Comparison of ENCODE assay signal across 8 cellular contexts in genomic region chr19:42220751-42221097, GRCh38. TPM values are rescaled to one million over a fixed set of nuclear protein-coding genes. Genes with fewer than 3 reads are reported as not detected.
DNase-seq lines count a peak whose midpoint lies in the region; ATAC-seq and TF ChIP-seq lines count a peak whose summit lies in the region.

No MANE protein-coding gene starts in this region.

- H4K91ac ChIP-seq in trophoblast cell (ENCODE audit: low read depth, low read length): no peak overlapping the region

- H3K4me2 ChIP-seq in trophoblast cell (ENCODE audit: low read length): peak overlapping the region; percentile 98

- H3K27ac Mint-ChIP-seq in Calu3 (ENCODE audit: unreplicated experiment): peak overlapping the region; percentile 88

- H2BK5ac ChIP-seq in trophoblast cell (ENCODE audit: low read depth, low read length, poor library complexity): peak overlapping the region; percentile 71

- H3K36me3 Mint-ChIP-seq in Calu3 (ENCODE audit: insufficient read depth, unreplicated experiment): peaks cover 62% of the 10 kb centered on the region

- peak overlapping the region; percentile 88 for H3K9ac ChIP-seq in trophoblast cell (ENCODE audit: low read length)

- H3K4me1 ChIP-seq in SJSA1 (replicated peaks) (peaks cover 25% of the 10 kb centered on the region), trophoblast cell (ENCODE audit: control insufficient read depth in 1 of 2, insufficient read depth in 2 of 2, low read length in 2 of 2) (peaks cover 8 to 19% of the 10 kb centered on the region in 2 experiments)

- H3K4me3 ChIP-seq in SJSA1 (peak overlapping the region; percentile 62), fibroblast of mammary gland (ENCODE audit: control insufficient read depth, low read depth, low read length) (peak overlapping the region; percentile 97), trophoblast cell (ENCODE audit: low read depth, low read length) (peak overlapping the region; percentile 90)

- H3K18ac ChIP-seq in trophoblast cell (ENCODE audit: low read length): peak overlapping the region; percentile 76

- H3K36me3 ChIP-seq in SJSA1: peaks cover 30% of the 10 kb centered on the region
- H3K36me3 ChIP-seq in trophoblast cell (ENCODE audit: control insufficient read depth in 1 of 2, insufficient read depth in 2 of 2, low read length in 2 of 2): peaks cover 19 to 22% of the 10 kb centered on the region in 2 experiments

- no peak overlapping the region for H2AFZ ChIP-seq in trophoblast cell (ENCODE audit: insufficient read depth, low read length, poor library complexity)

- no peaks in the 10 kb centered on the region for H3K27me3 ChIP-seq in SJSA1 (replicated peaks)
- H3K27me3 ChIP-seq in trophoblast cell (ENCODE audit: insufficient read depth, low read length): no peaks in the 10 kb centered on the region

- no peak overlapping the region for H2BK120ac ChIP-seq in trophoblast cell (ENCODE audit: insufficient read depth, low read length, poor library complexity)

- H3K23ac ChIP-seq in trophoblast cell (ENCODE audit: low read length): no peak overlapping the region

- DNase-seq in Calu3 (no peak), SJSA1 (ENCODE audit: low read depth in 1 of 2, low spot score in 2 of 2) (no peak), fibroblast of mammary gland (ENCODE audit: low read depth) (no peak), trophoblast cell (no peak), GOT3 (lab: John Stamatoyannopoulos, UW) (no peak), cerebellar cortex (ENCODE audit: low spot score) (no peak), NCI-H1436 treated with DMSO at 0.1 percent for 48 hours (lab: John Stamatoyannopoulos, UW) (no peak)

- H3K27ac ChIP-seq in SJSA1 (peak overlapping the region; percentile 37), trophoblast cell (ENCODE audit: low read depth, low read length) (peak overlapping the region; percentile 83)

- H3K79me2 ChIP-seq in trophoblast cell (ENCODE audit: control insufficient read depth, insufficient read depth, low read length, poor library complexity): peaks cover 20% of the 10 kb centered on the region

- ATAC-seq in HG02884 (IDR thresholded peaks at IDR 0.05; ENCODE audit: unreplicated experiment): no peak

- no peak overlapping the region for H2BK12ac ChIP-seq in trophoblast cell (ENCODE audit: low read length)

- intact Hi-C loops in Calu3 (cut with micrococcal nuclease; ENCODE audit: unreplicated experiment): no loop called here

- H3K4me1 Mint-ChIP-seq in Calu3 (ENCODE audit: low read depth, unreplicated experiment): peaks cover 24% of the 10 kb centered on the region

- BruUV-seq in Calu3 (replicated peaks; lab: Mats Ljungman, UMichigan): no TSS peak

- H3K79me1 ChIP-seq in trophoblast cell (ENCODE audit: low read length): peaks cover 20% of the 10 kb centered on the region

- H3K14ac ChIP-seq in trophoblast cell (ENCODE audit: low read length): peak overlapping the region; percentile 64

- TF ChIP-seq CTCF in Calu3 (IDR thresholded peaks at IDR 0.05; ENCODE audit: unreplicated experiment) (no peak), fibroblast of mammary gland (conservative IDR thresholded peaks at IDR 0.05; ENCODE audit: control insufficient read depth, insufficient read depth, low read depth, low read length) (no peak)

- peak overlapping the region; percentile 78 for H2AK5ac ChIP-seq in trophoblast cell (ENCODE audit: low read length)

- no peaks in the 10 kb centered on the region for H3K27me3 Mint-ChIP-seq in Calu3 (ENCODE audit: unreplicated experiment)

- H4K8ac ChIP-seq in trophoblast cell (ENCODE audit: low read depth, low read length): peak overlapping the region; percentile 88

- peak overlapping the region; percentile 94 for H3K4ac ChIP-seq in trophoblast cell (ENCODE audit: low read depth, low read length)

- H3K9me3 ChIP-seq in SJSA1 (replicated peaks) (no peaks in the 10 kb centered on the region), trophoblast cell (ENCODE audit: insufficient read depth, low read depth, low read length) (no peaks in the 10 kb centered on the region)

- WGBS in trophoblast cell (ENCODE audit: extremely low coverage, insufficient coverage, insufficient read length): no CpG with 5 or more reads among the region's 6 CpGs

- peak overlapping the region; percentile 95 for H3K4me3 Mint-ChIP-seq in Calu3 (ENCODE audit: low read depth, unreplicated experiment)

- no peak overlapping the region for H4K12ac ChIP-seq in trophoblast cell (ENCODE audit: low read depth, low read length)

- H3K9me3 Mint-ChIP-seq in Calu3 (ENCODE audit: low read depth, unreplicated experiment): no peaks in the 10 kb centered on the region

- CTCF ChIA-PET in Calu3 (lab: Charles Lee): interaction anchor here (0.5 kb wide), 1 partner anchor 10 kb away, joined by 4 read pairs; no protein-coding TSS in a partner anchor

RNA-seq across cellular contexts. Expression of gene ZNF526, which starts 0.6 kb away (rescaled TPM):
- 25.4 and 32.3 TPM in 2 replicates for total RNA-seq in Calu3 (2022)
- 5.0 and 10.5 TPM in 2 replicates for total RNA-seq in SJSA1 (2014; rRNA removed; shearing (Covaris generic))
- 6.7 and 6.9 TPM in 2 replicates for polyA plus RNA-seq in trophoblast cell (2013)

RNA-seq across cellular contexts. Expression of gene DEDD2, which starts 3.2 kb away (rescaled TPM):
- total RNA-seq in Calu3 (2022): 67.5 and 78.3 TPM in 2 replicates
- 15.9 and 16.9 TPM in 2 replicates for total RNA-seq in SJSA1 (2014; rRNA removed; shearing (Covaris generic))
- 44.2 and 47.8 TPM in 2 replicates for polyA plus RNA-seq in trophoblast cell (2013)

RNA-seq across cellular contexts. Expression of gene GSK3A, which starts 21.7 kb away (rescaled TPM):
- total RNA-seq in Calu3 (2022): 58.8 and 60.6 TPM in 2 replicates
- total RNA-seq in SJSA1 (2014; rRNA removed; shearing (Covaris generic)): 23.2 and 26.7 TPM in 2 replicates
- polyA plus RNA-seq in trophoblast cell (2013): 77.6 and 78.9 TPM in 2 replicates

RNA-seq across cellular contexts. Expression of gene ERF, which starts 34.2 kb away (rescaled TPM):
- total RNA-seq in Calu3 (2022): 100 and 124 TPM in 2 replicates
- total RNA-seq in SJSA1 (2014; rRNA removed; shearing (Covaris generic)): 11.0 and 32.6 TPM in 2 replicates
- 49.3 and 50.2 TPM in 2 replicates for polyA plus RNA-seq in trophoblast cell (2013)

RNA-seq across cellular contexts. Expression of gene CIC, which starts 48.3 kb away (rescaled TPM):
- total RNA-seq in Calu3 (2022): 72.6 and 75.5 TPM in 2 replicates
- 13.0 and 21.5 TPM in 2 replicates for total RNA-seq in SJSA1 (2014; rRNA removed; shearing (Covaris generic))
- polyA plus RNA-seq in trophoblast cell (2013): 36.7 and 39.1 TPM in 2 replicates
